28 cellular contexts compared by ENCODE assay signal in the genomic region with DNA sequence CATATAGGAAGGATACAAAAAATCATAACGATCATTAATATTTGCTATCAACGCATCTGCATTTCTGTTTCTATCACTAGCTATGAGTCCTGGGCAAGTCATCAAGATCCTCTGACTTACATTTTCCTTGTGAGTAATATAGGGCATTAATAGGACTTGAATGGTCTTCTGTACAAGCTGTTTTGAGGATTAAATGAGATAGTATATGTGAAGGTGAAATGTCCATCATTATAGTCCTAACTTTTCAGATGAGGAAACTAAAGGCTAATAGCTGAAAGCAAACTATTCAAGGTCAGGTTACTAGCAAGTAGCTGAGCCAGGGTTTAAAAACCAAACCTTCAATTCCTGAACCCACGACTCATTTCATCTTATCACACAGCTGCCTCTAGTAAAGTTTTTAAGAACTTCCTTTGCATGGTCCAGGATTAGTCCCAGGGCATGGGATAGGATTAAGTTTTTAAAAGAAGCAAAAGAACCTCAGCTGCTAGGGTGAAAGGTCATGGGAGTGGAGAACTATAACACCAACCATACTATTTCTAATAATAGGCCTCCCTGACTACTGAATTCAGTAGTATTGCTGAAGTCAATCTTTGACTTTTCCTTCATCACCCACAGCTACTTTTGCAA.
"Had no signal": no experiment of that assay in that cellular context is flagged by ENCODE, and none has a peak within 500 bp of the region (broad histone marks: within the 10 kb centered on the region; RNA-seq: fewer than 3 reads in every experiment).

No MANE protein-coding gene starts in this region.

- H3K27me3 ChIP-seq: ascending aorta, breast epithelium, cardiac muscle cell, colonic mucosa, esophagus squamous epithelium had no signal

- H3K4me1 ChIP-seq: ascending aorta, breast epithelium, colonic mucosa, esophagus squamous epithelium had no signal

- H3K27ac Mint-ChIP-seq: activated CD4-positive, alpha-beta memory T cell treated with anti-CD3 and anti-CD28 coated beads, Interleukin-2, amount 10 ng/mL, durations not matched to agents 7 days and 5 days; activated CD4-positive, alpha-beta T cell treated with anti-CD3 and anti-CD28 coated beads, Interleukin-2, amount 10 ng/mL, durations not matched to agents 7 days and 5 days; activated naive CD4-positive, alpha-beta T cell treated with anti-CD3 and anti-CD28 coated beads, Interleukin-2, amount 10 ng/mL, durations not matched to agents 7 days and 5 days; activated naive CD4-positive, alpha-beta T cell treated with anti-CD3 and anti-CD28 coated beads, Interleukin-2, amount 50 U/mL, for 72 hours; activated naive CD8-positive, alpha-beta T cell treated with anti-CD3 and anti-CD28 coated beads, Interleukin-2, amount 10 ng/mL, durations not matched to agents 7 days and 5 days; activated T-cell treated with anti-CD3 and anti-CD28 coated beads, Interleukin-2, amount 50 U/mL, for 24 hours; activated T-cell treated with anti-CD3 and anti-CD28 coated beads, Interleukin-2, amount 50 U/mL, for 72 hours; brain had no signal

- H3K4me1 Mint-ChIP-seq: activated CD4-positive, alpha-beta memory T cell treated with anti-CD3 and anti-CD28 coated beads, Interleukin-2, amount 10 ng/mL, durations not matched to agents 7 days and 5 days; activated CD4-positive, alpha-beta T cell treated with anti-CD3 and anti-CD28 coated beads, Interleukin-2, amount 10 ng/mL, durations not matched to agents 7 days and 5 days; activated naive CD4-positive, alpha-beta T cell treated with anti-CD3 and anti-CD28 coated beads, Interleukin-2, amount 10 ng/mL, durations not matched to agents 7 days and 5 days; activated naive CD8-positive, alpha-beta T cell treated with anti-CD3 and anti-CD28 coated beads, Interleukin-2, amount 10 ng/mL, durations not matched to agents 7 days and 5 days had no signal

- H3K4me3 Mint-ChIP-seq: activated CD4-positive, alpha-beta memory T cell treated with anti-CD3 and anti-CD28 coated beads, Interleukin-2, amount 10 ng/mL, durations not matched to agents 7 days and 5 days; activated CD4-positive, alpha-beta T cell treated with anti-CD3 and anti-CD28 coated beads, Interleukin-2, amount 10 ng/mL, durations not matched to agents 7 days and 5 days; activated naive CD4-positive, alpha-beta T cell treated with anti-CD3 and anti-CD28 coated beads, Interleukin-2, amount 10 ng/mL, durations not matched to agents 7 days and 5 days; activated naive CD8-positive, alpha-beta T cell treated with anti-CD3 and anti-CD28 coated beads, Interleukin-2, amount 10 ng/mL, durations not matched to agents 7 days and 5 days; activated T-cell treated with anti-CD3 and anti-CD28 coated beads, Interleukin-2, amount 50 U/mL, for 24 hours; activated T-cell treated with anti-CD3 and anti-CD28 coated beads, Interleukin-2, amount 50 U/mL, for 72 hours; brain had no signal

- H3K27ac ChIP-seq: ascending aorta, breast epithelium, cardiac muscle cell, colonic mucosa, epithelial cell of prostate, esophagus squamous epithelium had no signal

- ATAC-seq: activated naive CD4-positive, alpha-beta T cell treated with anti-CD3 and anti-CD28 coated beads, Interleukin-2, amount 50 U/mL, for 72 hours; activated T-cell treated with anti-CD3 and anti-CD28 coated beads, Interleukin-2, amount 50 U/mL, for 72 hours had no signal

- H3K9me3 Mint-ChIP-seq: activated CD4-positive, alpha-beta memory T cell treated with anti-CD3 and anti-CD28 coated beads, Interleukin-2, amount 10 ng/mL, durations not matched to agents 7 days and 5 days; activated CD4-positive, alpha-beta T cell treated with anti-CD3 and anti-CD28 coated beads, Interleukin-2, amount 10 ng/mL, durations not matched to agents 7 days and 5 days; activated naive CD4-positive, alpha-beta T cell treated with anti-CD3 and anti-CD28 coated beads, Interleukin-2, amount 10 ng/mL, durations not matched to agents 7 days and 5 days; activated naive CD4-positive, alpha-beta T cell treated with anti-CD3 and anti-CD28 coated beads, Interleukin-2, amount 50 U/mL, for 72 hours; activated naive CD8-positive, alpha-beta T cell treated with anti-CD3 and anti-CD28 coated beads, Interleukin-2, amount 10 ng/mL, durations not matched to agents 7 days and 5 days; activated T-cell treated with anti-CD3 and anti-CD28 coated beads, Interleukin-2, amount 50 U/mL, for 24 hours; activated T-cell treated with anti-CD3 and anti-CD28 coated beads, Interleukin-2, amount 50 U/mL, for 72 hours; brain had no signal

- H3K9me3 ChIP-seq: ascending aorta, breast epithelium, colonic mucosa, esophagus squamous epithelium had no signal

- H3K4me3 ChIP-seq: ascending aorta, breast epithelium, cardiac muscle cell, colonic mucosa, esophagus squamous epithelium had no signal

- DNase-seq: activated CD4-positive, alpha-beta memory T cell treated with anti-CD3 and anti-CD28 coated beads, Interleukin-2, amount 10 ng/mL, durations not matched to agents 7 days and 5 days; activated CD4-positive, alpha-beta T cell treated with anti-CD3 and anti-CD28 coated beads for 4 hours; activated CD4-positive, alpha-beta T cell treated with anti-CD3 and anti-CD28 coated beads, Interleukin-2, amount 10 ng/mL, durations not matched to agents 7 days and 5 days; activated CD4-positive, alpha-beta T cell treated with anti-CD3 and anti-CD28 coated beads, Interleukin-2, amount 50 U/mL, for 4 hours; activated CD4-positive, CD25-positive, alpha-beta regulatory T cell; activated CD4-positive, CD25-positive, alpha-beta regulatory T cell treated with anti-CD3 and anti-CD28 coated beads, Interleukin-2, amount 50 U/mL, for 72 hours; activated CD8-positive, alpha-beta memory T cell treated with anti-CD3 and anti-CD28 coated beads, Interleukin-2, amount 50 U/mL, for 48 hours; activated gamma-delta T cell; activated naive CD4-positive, alpha-beta T cell; activated naive CD4-positive, alpha-beta T cell treated with anti-CD3 and anti-CD28 coated beads, Interleukin-2, amount 10 ng/mL, durations not matched to agents 7 days and 5 days; activated naive CD8-positive, alpha-beta T cell treated with anti-CD3 and anti-CD28 coated beads, Interleukin-2, amount 10 ng/mL, durations not matched to agents 7 days and 5 days; activated T-cell treated with anti-CD3 and anti-CD28 coated beads for 4 hours; activated T-cell treated with anti-CD3 and anti-CD28 coated beads, Interleukin-2, amount 50 U/mL, for 24 hours; activated T-cell treated with anti-CD3 and anti-CD28 coated beads, Interleukin-2, amount 50 U/mL, for 72 hours; central memory CD4-positive, alpha-beta T cell; cerebellar nuclear complex; colonic mucosa; effector CD8-positive, alpha-beta T cell; esophagus squamous epithelium; foreskin fibroblast; head of caudate nucleus; T-helper 2 cell had no signal

- H3K27me3 Mint-ChIP-seq: activated CD4-positive, alpha-beta memory T cell treated with anti-CD3 and anti-CD28 coated beads, Interleukin-2, amount 10 ng/mL, durations not matched to agents 7 days and 5 days; activated naive CD4-positive, alpha-beta T cell treated with anti-CD3 and anti-CD28 coated beads, Interleukin-2, amount 10 ng/mL, durations not matched to agents 7 days and 5 days; activated T-cell treated with anti-CD3 and anti-CD28 coated beads, Interleukin-2, amount 50 U/mL, for 24 hours; brain had no signal

- H3K36me3 Mint-ChIP-seq: activated naive CD4-positive, alpha-beta T cell treated with anti-CD3 and anti-CD28 coated beads, Interleukin-2, amount 10 ng/mL, durations not matched to agents 7 days and 5 days; activated naive CD4-positive, alpha-beta T cell treated with anti-CD3 and anti-CD28 coated beads, Interleukin-2, amount 50 U/mL, for 72 hours; activated naive CD8-positive, alpha-beta T cell treated with anti-CD3 and anti-CD28 coated beads, Interleukin-2, amount 10 ng/mL, durations not matched to agents 7 days and 5 days; brain had no signal

- H3K36me3 ChIP-seq: ascending aorta, breast epithelium, cardiac muscle cell, colonic mucosa, esophagus squamous epithelium had no signal
